Comparison of ENCODE assay signal across 9 cellular contexts in the genomic region with DNA sequence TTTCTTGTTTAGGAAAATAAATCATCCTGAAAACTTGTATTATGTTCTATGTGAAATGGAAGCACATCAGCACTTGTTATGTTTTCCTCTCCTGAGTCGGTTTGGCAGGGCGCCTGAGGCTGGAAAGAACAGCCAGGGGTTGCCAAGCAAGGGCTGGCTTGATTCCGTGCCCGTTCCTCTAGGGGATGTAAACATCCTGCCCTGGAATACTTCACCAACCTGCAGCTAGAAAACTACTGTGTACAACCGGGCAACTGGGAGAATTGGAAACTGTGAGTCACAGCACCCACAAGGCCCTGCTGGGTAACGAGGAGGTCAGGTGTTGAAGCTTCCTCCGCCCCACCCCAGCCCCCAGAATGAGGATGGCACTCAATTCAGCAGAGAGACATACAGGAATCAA.
DNase-seq lines count a peak whose midpoint lies in the region; ATAC-seq and TF ChIP-seq lines count a peak whose summit lies in the region.
"Had no signal": no experiment of that assay in that cellular context is flagged by ENCODE, and none has a peak within 500 bp of the region (broad histone marks: within the 10 kb centered on the region; RNA-seq: fewer than 3 reads in every experiment).

No MANE protein-coding gene starts in this region.

- H3K36me3 Mint-ChIP-seq in osteocyte (ENCODE audit: unreplicated experiment) = no peaks in the 10 kb centered on the region
- H3K36me3 Mint-ChIP-seq: IgD-negative memory B cell had no signal

- no peaks in the 10 kb centered on the region for H3K9me3 Mint-ChIP-seq in osteocyte (ENCODE audit: unreplicated experiment)
- H3K9me3 Mint-ChIP-seq: IgD-negative memory B cell had no signal

- H3K36me3 ChIP-seq in esophagus squamous epithelium = no peaks in the 10 kb centered on the region

- intact Hi-C loops in esophagus squamous epithelium (cut with DNase I) = no loop called here

- WGBS in esophagus squamous epithelium, 2 donors = 32 to 38% methylated on average over 3 of the region's 7 CpGs

- H3K27me3 ChIP-seq in esophagus squamous epithelium = no peaks in the 10 kb centered on the region

- DNase-seq in DMS153 treated with DMSO at 0.1 percent for 48 hours (lab: John Stamatoyannopoulos, UW; ENCODE audit: unreplicated experiment) (peak; percentile 73), NCI-H345 treated with DMSO at 0.1 percent for 48 hours (lab: John Stamatoyannopoulos, UW; ENCODE audit: unreplicated experiment) (peak; percentile 65), esophagus squamous epithelium (lab: John Stamatoyannopoulos, UW) (no peak), osteocyte (ENCODE audit: extremely low spot score, unreplicated experiment) (peak; percentile 92), HK-2 (ENCODE audit: unreplicated experiment) (no peak)

- TF ChIP-seq POLR2A in esophagus squamous epithelium (IDR thresholded peaks at IDR 0.05) = no peak

- TF ChIP-seq CTCF in esophagus squamous epithelium (IDR thresholded peaks at IDR 0.05) (peak in 1 of 6 experiments; percentile 3), osteocyte (IDR thresholded peaks at IDR 0.05) (no peak)

- no peaks in the 10 kb centered on the region for H3K9me3 ChIP-seq in esophagus squamous epithelium

- no peaks in the 10 kb centered on the region for H3K27me3 Mint-ChIP-seq in osteocyte (ENCODE audit: unreplicated experiment)
- H3K27me3 Mint-ChIP-seq: IgD-negative memory B cell had no signal

- H3K27ac Mint-ChIP-seq in osteocyte (ENCODE audit: unreplicated experiment) = peak overlapping the region; percentile 87

- no peak overlapping the region for H3K4me3 ChIP-seq in esophagus squamous epithelium

- peak overlapping the region in 3 of 4 donors; percentile 73 to 79 (median 76) for H3K27ac ChIP-seq in esophagus squamous epithelium

- H3K4me3 Mint-ChIP-seq in osteocyte (ENCODE audit: unreplicated experiment) = no peak overlapping the region
- H3K4me3 Mint-ChIP-seq: IgD-negative memory B cell had no signal

- peaks cover 0 to 26% (median 5%) of the 10 kb centered on the region in 3 donors for H3K4me1 ChIP-seq in esophagus squamous epithelium

- ATAC-seq in GM19351 (IDR thresholded peaks at IDR 0.05; ENCODE audit: unreplicated experiment) (no peak), HG02885 (IDR thresholded peaks at IDR 0.05; ENCODE audit: poor library complexity, unreplicated experiment) (no peak), GM19328 (IDR thresholded peaks at IDR 0.05; ENCODE audit: unreplicated experiment) (no peak)

- peaks cover 23% of the 10 kb centered on the region for H3K4me1 Mint-ChIP-seq in osteocyte (ENCODE audit: unreplicated experiment)
- H3K4me1 Mint-ChIP-seq: IgD-negative memory B cell had no signal

Comparison
In these comparisons a context has a peak if more than half of its experiments do, and no peak if none do; other contexts are left out.
1. DNase-seq: peak in DMS153 treated with DMSO at 0.1 percent for 48 hours (single experiment), NCI-H345 treated with DMSO at 0.1 percent for 48 hours (single experiment) and osteocyte (single experiment); none in esophagus squamous epithelium (single experiment) and HK-2 (single experiment).